Comparison of ENCODE assay signal across 9 cellular contexts in the genomic region with DNA sequence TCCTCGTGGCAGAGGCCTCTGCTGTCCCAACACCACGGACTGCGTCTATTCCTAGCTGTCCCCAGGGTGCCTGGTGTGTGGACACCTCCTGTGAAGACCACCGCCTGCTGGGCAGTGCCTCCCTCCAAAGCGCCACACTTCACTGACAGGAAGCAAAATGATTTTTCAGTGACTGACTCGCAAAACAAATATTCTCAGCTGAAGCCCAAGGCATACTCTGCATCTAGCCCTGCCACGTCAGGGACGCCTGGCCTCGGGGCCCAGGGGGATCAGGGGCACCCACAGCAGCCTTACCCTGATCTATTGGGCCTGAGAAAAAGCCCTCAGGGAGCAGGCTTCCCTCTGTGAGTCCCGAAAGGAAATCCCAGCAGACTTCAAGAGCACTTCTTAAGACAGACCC. TPM values are rescaled to one million over a fixed set of nuclear protein-coding genes. Genes with fewer than 3 reads are reported as not detected.
DNase-seq lines count a peak whose midpoint lies in the region; ATAC-seq and TF ChIP-seq lines count a peak whose summit lies in the region.
"Had no signal": no experiment of that assay in that cellular context is flagged by ENCODE, and none has a peak within 500 bp of the region (broad histone marks: within the 10 kb centered on the region; RNA-seq: fewer than 3 reads in every experiment).

No MANE protein-coding gene starts in this region.

- in situ Hi-C loops in brain microvascular endothelial cell (cut with HindIII; ENCODE audit: low pct_ligation_motif_present, low sequenced_read_pairs): no loop called here

- no peak overlapping the region for H3K9ac ChIP-seq in HUES6 (ENCODE audit: low read length)

- H3K4me3 ChIP-seq in AG09309 (ENCODE audit: control insufficient read depth, low read depth, low read length) (peak overlapping the region; percentile 75), HUES6 (ENCODE audit: low read depth, low read length) (peak overlapping the region; percentile 85), brain microvascular endothelial cell (ENCODE audit: low read depth, low read length) (peak overlapping the region; percentile 74)

- peaks cover 18% of the 10 kb centered on the region for H3K4me1 ChIP-seq in HUES6 (ENCODE audit: control insufficient read depth, insufficient read depth, low read length)

- peaks cover 11% of the 10 kb centered on the region for H3K9me3 ChIP-seq in HUES6 (ENCODE audit: control insufficient read depth, insufficient read depth, low read depth, low read length)

- H3K27me3 ChIP-seq in HUES6 (ENCODE audit: control insufficient read depth, insufficient read depth, low read length): no peaks in the 10 kb centered on the region
- no peaks in the 10 kb centered on the region for H3K27me3 ChIP-seq in brain microvascular endothelial cell (replicated peaks)

- TF ChIP-seq CTCF in AG09309 (IDR thresholded peaks at IDR 0.05; ENCODE audit: control insufficient read depth, insufficient read depth, low read depth, low read length, missing control alignments): no peak
- TF ChIP-seq CTCF in brain microvascular endothelial cell (IDR thresholded peaks at IDR 0.05; ENCODE audit: low read depth, low read length, missing control alignments): no peak

- H3K36me3 ChIP-seq in HUES6 (ENCODE audit: control insufficient read depth, insufficient read depth, low read length) (peaks cover 43% of the 10 kb centered on the region), brain microvascular endothelial cell (replicated peaks) (peaks cover 21% of the 10 kb centered on the region)

- ATAC-seq in GM21390 (IDR thresholded peaks at IDR 0.05; ENCODE audit: unreplicated experiment): no peak
- ATAC-seq in activated CD4-positive, CD25-positive, alpha-beta regulatory T cell treated with anti-CD3 and anti-CD28 coated beads, Interleukin-2, amount 50 U/mL, for 24 hours: no peak
- no peak for ATAC-seq in HG03097 (IDR thresholded peaks at IDR 0.05; ENCODE audit: low FRiP score, unreplicated experiment)
- no peak for ATAC-seq in HG02981 (IDR thresholded peaks at IDR 0.05; ENCODE audit: unreplicated experiment)

- no peak for DNase-seq in AG09309 (ENCODE audit: low read depth)
- peak; percentile 18 for DNase-seq in brain microvascular endothelial cell
- peak; percentile 21 for DNase-seq in myocyte (ENCODE audit: low read depth)
- DNase-seq: Right ventricle myocardium superior had no signal

- no peak overlapping the region for H3K27ac ChIP-seq in HUES6 (ENCODE audit: low read depth, low read length)
- peak overlapping the region; percentile 79 for H3K27ac ChIP-seq in brain microvascular endothelial cell

RNA-seq across cellular contexts. Expression of gene BRD1, which starts 2.2 kb away (rescaled TPM):
- total RNA-seq in myocyte: 20.1 and 21.4 TPM in 2 replicates
- 15.5 TPM for polyA plus RNA-seq in myocyte (2012)

RNA-seq across cellular contexts. Expression of gene ZBED4, which starts 28.2 kb away (rescaled TPM):
- total RNA-seq in myocyte: 13.1 and 15.3 TPM in 2 replicates
- polyA plus RNA-seq in myocyte (2012): 7.8 TPM
